ENCODE assay signal across 1 cellular context in the genomic region with DNA sequence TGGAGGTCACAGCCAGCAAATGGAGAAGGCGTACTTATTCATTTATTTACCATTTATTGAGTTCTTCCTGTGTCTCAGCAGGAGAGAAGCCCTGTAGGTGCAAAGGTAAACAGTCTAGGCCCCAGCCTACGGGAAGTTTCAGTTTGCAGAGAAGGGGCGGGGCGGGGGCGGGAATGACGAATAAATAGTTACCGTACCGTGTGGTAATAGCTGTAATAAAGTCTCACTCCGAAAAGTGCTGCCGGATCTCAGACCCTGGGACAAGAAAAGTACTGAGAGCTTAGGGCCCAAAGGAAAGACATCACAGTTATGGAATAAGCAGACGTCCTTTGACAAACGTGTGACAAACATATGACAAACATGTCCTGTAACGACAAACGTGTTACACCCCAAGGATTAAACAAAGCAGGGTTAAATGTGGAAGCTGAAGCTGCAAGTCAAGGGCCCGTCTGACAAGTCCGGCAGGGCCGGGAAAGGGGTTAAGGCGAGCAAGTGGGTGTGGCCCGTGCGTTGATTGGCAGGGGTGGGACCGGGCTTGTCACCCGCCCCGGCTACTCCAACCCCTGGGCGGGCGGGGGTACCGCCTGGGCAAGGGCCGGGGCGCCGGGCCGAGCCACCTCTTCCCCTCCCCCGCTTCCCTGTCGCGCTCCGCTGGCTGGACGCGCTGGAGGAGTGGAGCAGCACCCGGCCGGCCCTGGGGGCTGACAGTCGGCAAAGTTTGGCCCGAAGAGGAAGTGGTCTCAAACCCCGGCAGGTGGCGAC.
TF ChIP-seq lines count a peak whose summit lies in the region.

A gene with protein sequence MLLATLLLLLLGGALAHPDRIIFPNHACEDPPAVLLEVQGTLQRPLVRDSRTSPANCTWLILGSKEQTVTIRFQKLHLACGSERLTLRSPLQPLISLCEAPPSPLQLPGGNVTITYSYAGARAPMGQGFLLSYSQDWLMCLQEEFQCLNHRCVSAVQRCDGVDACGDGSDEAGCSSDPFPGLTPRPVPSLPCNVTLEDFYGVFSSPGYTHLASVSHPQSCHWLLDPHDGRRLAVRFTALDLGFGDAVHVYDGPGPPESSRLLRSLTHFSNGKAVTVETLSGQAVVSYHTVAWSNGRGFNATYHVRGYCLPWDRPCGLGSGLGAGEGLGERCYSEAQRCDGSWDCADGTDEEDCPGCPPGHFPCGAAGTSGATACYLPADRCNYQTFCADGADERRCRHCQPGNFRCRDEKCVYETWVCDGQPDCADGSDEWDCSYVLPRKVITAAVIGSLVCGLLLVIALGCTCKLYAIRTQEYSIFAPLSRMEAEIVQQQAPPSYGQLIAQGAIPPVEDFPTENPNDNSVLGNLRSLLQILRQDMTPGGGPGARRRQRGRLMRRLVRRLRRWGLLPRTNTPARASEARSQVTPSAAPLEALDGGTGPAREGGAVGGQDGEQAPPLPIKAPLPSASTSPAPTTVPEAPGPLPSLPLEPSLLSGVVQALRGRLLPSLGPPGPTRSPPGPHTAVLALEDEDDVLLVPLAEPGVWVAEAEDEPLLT (plus strand): TSS at position 541 of the 762 bp plus-strand sequence. CDS start 564 bp downstream, outside the sequence.

TF ChIP-seq in HepG2, 621 proteins besides CTCF, POLR2A, EP300 and RAD21 (continued from another document and continues in another):
- peak; percentile 95 for TF ChIP-seq SPEN (CRISPR knock-in tag; IDR thresholded peaks at IDR 0.05; ENCODE audit: low read depth)
- TF ChIP-seq, protein P1, sequence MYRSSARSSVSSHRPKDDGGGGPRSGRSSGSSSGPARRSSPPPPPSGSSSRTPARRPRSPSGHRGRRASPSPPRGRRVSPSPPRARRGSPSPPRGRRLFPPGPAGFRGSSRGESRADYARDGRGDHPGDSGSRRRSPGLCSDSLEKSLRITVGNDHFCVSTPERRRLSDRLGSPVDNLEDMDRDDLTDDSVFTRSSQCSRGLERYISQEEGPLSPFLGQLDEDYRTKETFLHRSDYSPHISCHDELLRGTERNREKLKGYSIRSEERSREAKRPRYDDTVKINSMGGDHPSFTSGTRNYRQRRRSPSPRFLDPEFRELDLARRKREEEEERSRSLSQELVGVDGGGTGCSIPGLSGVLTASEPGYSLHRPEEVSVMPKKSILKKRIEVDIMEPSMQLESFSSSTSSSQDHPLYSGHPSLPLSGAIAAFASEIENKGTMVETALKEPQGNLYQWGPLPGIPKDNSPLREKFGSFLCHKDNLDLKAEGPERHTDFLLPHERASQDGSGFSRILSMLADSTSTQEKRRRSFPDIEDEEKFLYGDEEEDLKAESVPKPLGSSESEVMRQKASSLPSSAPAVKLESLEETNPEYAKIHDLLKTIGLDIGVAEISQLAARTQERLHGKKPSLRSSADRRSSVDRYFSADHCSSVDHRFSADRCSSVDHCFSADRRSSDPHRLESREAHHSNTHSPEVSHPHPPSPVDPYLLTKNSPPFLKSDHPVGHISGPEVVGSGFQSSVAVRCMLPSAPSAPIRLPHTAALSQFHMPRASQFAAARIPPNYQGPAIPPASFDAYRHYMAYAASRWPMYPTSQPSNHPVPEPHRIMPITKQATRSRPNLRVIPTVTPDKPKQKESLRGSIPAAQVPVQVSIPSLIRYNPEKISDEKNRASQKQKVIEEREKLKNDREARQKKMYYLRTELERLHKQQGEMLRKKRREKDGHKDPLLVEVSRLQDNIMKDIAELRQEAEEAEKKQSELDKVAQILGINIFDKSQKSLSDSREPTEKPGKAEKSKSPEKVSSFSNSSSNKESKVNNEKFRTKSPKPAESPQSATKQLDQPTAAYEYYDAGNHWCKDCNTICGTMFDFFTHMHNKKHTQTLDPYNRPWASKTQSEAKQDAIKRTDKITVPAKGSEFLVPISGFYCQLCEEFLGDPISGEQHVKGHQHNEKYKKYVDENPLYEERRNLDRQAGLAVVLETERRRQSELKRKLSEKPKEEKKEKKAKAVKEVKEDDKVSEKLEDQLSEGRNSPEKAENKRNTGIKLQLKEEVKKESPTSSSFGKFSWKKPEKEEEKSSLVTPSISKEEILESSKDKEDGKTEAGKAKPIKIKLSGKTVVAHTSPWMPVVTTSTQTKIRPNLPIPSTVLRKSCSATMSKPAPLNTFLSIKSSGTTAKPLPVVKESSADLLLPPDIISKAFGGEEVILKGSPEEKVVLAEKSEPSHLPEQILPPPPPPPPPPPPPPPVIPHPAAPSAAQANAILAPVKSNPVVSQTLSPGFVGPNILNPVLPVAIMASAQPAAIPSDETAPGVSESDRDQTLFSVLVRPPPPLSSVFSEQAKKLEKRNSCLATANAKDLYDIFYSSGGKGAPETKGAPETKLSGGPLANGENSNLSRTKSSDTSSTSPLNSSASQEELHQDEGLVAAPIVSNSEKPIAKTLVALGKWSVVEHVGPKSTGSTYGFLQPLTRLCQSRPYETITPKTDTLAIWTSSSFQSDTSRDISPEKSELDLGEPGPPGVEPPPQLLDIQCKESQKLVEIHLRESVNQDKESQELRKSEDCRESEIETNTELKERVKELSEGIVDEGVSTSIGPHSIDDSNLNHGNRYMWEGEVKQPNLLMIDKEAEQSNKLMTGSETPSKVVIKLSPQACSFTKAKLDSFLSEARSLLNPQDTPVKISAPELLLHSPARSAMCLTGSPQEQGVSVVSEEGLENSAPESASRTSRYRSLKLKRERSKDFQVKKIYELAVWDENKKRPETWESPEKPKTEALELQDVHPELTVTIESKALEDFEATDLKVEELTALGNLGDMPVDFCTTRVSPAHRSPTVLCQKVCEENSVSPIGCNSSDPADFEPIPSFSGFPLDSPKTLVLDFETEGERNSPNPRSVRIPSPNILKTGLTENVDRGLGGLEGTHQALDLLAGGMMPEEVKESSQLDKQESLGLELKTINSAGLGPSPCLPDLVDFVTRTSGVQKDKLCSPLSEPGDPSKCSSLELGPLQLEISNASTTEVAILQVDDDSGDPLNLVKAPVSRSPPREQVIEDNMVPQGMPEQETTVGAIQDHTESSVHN (CRISPR knock-in tag; IDR thresholded peaks at IDR 0.05) = peak; percentile 81; the same call in 1 of the 2 replicates
- peak; percentile 89 for TF ChIP-seq ZFY (CRISPR knock-in tag; IDR thresholded peaks at IDR 0.05)
- TF ChIP-seq, protein P2, sequence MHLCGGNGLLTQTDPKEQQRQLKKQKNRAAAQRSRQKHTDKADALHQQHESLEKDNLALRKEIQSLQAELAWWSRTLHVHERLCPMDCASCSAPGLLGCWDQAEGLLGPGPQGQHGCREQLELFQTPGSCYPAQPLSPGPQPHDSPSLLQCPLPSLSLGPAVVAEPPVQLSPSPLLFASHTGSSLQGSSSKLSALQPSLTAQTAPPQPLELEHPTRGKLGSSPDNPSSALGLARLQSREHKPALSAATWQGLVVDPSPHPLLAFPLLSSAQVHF (CRISPR knock-in tag; IDR thresholded peaks at IDR 0.05) = no peak
- TF ChIP-seq NR2F1 (CRISPR knock-in tag; IDR thresholded peaks at IDR 0.05) = peak; percentile 5 to 45; a peak in 2 of 4 replicates
- TF ChIP-seq, protein P3, sequence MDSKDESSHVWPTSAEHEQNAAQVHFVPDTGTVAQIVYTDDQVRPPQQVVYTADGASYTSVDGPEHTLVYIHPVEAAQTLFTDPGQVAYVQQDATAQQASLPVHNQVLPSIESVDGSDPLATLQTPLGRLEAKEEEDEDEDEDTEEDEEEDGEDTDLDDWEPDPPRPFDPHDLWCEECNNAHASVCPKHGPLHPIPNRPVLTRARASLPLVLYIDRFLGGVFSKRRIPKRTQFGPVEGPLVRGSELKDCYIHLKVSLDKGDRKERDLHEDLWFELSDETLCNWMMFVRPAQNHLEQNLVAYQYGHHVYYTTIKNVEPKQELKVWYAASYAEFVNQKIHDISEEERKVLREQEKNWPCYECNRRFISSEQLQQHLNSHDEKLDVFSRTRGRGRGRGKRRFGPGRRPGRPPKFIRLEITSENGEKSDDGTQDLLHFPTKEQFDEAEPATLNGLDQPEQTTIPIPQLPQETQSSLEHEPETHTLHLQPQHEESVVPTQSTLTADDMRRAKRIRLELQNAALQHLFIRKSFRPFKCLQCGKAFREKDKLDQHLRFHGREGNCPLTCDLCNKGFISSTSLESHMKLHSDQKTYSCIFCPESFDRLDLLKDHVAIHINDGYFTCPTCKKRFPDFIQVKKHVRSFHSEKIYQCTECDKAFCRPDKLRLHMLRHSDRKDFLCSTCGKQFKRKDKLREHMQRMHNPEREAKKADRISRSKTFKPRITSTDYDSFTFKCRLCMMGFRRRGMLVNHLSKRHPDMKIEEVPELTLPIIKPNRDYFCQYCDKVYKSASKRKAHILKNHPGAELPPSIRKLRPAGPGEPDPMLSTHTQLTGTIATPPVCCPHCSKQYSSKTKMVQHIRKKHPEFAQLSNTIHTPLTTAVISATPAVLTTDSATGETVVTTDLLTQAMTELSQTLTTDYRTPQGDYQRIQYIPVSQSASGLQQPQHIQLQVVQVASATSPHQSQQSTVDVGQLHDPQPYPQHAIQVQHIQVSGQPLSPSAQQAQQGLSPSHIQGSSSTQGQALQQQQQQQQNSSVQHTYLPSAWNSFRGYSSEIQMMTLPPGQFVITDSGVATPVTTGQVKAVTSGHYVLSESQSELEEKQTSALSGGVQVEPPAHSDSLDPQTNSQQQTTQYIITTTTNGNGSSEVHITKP (CRISPR knock-in tag; IDR thresholded peaks at IDR 0.05; ENCODE audit: low read depth) = peak; percentile 96
- TF ChIP-seq SKI (IDR thresholded peaks at IDR 0.05; ENCODE audit: partially characterized antibody) = peak; percentile 76
- TF ChIP-seq, protein P4, sequence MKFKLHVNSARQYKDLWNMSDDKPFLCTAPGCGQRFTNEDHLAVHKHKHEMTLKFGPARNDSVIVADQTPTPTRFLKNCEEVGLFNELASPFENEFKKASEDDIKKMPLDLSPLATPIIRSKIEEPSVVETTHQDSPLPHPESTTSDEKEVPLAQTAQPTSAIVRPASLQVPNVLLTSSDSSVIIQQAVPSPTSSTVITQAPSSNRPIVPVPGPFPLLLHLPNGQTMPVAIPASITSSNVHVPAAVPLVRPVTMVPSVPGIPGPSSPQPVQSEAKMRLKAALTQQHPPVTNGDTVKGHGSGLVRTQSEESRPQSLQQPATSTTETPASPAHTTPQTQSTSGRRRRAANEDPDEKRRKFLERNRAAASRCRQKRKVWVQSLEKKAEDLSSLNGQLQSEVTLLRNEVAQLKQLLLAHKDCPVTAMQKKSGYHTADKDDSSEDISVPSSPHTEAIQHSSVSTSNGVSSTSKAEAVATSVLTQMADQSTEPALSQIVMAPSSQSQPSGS (CRISPR knock-in tag; IDR thresholded peaks at IDR 0.05) = peak; percentile 61
- TF ChIP-seq ZNF331 (CRISPR knock-in tag; IDR thresholded peaks at IDR 0.05) = peak; percentile 78; the same call in 1 of the 2 replicates
- TF ChIP-seq ZNF274 (CRISPR knock-in tag; IDR thresholded peaks at IDR 0.05) = peak; percentile 98
- TF ChIP-seq, protein P5, sequence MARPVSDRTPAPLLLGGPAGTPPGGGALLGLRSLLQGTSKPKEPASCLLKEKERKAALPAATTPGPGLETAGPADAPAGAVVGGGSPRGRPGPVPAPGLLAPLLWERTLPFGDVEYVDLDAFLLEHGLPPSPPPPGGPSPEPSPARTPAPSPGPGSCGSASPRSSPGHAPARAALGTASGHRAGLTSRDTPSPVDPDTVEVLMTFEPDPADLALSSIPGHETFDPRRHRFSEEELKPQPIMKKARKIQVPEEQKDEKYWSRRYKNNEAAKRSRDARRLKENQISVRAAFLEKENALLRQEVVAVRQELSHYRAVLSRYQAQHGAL (CRISPR knock-in tag; IDR thresholded peaks at IDR 0.05; ENCODE audit: not compliant biosample characterization) = peak; percentile 93
- 0 out of 2 replicates have a peak, but pooled peaks have one; percentile 28 for TF ChIP-seq ZNF143 (CRISPR knock-in tag; IDR thresholded peaks at IDR 0.05)
- TF ChIP-seq ZNF749 (CRISPR knock-in tag; IDR thresholded peaks at IDR 0.05; ENCODE audit: borderline replicate concordance) = peak; percentile 48; the same call in 1 of the 2 replicates
- no peak for TF ChIP-seq NFE2L2 (IDR thresholded peaks at IDR 0.05; ENCODE audit: low read length)
- peak; percentile 61; the same call in 1 of the 2 replicates for TF ChIP-seq TCF7 (IDR thresholded peaks at IDR 0.05; ENCODE audit: low read depth)
- no peak for TF ChIP-seq ATM (IDR thresholded peaks at IDR 0.05; ENCODE audit: borderline replicate concordance)
- TF ChIP-seq, protein P6, sequence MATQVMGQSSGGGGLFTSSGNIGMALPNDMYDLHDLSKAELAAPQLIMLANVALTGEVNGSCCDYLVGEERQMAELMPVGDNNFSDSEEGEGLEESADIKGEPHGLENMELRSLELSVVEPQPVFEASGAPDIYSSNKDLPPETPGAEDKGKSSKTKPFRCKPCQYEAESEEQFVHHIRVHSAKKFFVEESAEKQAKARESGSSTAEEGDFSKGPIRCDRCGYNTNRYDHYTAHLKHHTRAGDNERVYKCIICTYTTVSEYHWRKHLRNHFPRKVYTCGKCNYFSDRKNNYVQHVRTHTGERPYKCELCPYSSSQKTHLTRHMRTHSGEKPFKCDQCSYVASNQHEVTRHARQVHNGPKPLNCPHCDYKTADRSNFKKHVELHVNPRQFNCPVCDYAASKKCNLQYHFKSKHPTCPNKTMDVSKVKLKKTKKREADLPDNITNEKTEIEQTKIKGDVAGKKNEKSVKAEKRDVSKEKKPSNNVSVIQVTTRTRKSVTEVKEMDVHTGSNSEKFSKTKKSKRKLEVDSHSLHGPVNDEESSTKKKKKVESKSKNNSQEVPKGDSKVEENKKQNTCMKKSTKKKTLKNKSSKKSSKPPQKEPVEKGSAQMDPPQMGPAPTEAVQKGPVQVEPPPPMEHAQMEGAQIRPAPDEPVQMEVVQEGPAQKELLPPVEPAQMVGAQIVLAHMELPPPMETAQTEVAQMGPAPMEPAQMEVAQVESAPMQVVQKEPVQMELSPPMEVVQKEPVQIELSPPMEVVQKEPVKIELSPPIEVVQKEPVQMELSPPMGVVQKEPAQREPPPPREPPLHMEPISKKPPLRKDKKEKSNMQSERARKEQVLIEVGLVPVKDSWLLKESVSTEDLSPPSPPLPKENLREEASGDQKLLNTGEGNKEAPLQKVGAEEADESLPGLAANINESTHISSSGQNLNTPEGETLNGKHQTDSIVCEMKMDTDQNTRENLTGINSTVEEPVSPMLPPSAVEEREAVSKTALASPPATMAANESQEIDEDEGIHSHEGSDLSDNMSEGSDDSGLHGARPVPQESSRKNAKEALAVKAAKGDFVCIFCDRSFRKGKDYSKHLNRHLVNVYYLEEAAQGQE (IDR thresholded peaks at IDR 0.05; ENCODE audit: borderline replicate concordance in 1 of 2, low read depth in 1 of 2, low read length in 2 of 2) = peak in 1 of 2 experiments; percentile 49; a peak in 1 of 4 replicates
- peak; percentile 89 for TF ChIP-seq JUN (CRISPR knock-in tag; IDR thresholded peaks at IDR 0.05)
- TF ChIP-seq ZNF468 (CRISPR knock-in tag; IDR thresholded peaks at IDR 0.05) = no peak
- peak; percentile 85; the same call in 1 of the 2 replicates for TF ChIP-seq ZNF879 (CRISPR knock-in tag; IDR thresholded peaks at IDR 0.05)
- TF ChIP-seq, protein P7, sequence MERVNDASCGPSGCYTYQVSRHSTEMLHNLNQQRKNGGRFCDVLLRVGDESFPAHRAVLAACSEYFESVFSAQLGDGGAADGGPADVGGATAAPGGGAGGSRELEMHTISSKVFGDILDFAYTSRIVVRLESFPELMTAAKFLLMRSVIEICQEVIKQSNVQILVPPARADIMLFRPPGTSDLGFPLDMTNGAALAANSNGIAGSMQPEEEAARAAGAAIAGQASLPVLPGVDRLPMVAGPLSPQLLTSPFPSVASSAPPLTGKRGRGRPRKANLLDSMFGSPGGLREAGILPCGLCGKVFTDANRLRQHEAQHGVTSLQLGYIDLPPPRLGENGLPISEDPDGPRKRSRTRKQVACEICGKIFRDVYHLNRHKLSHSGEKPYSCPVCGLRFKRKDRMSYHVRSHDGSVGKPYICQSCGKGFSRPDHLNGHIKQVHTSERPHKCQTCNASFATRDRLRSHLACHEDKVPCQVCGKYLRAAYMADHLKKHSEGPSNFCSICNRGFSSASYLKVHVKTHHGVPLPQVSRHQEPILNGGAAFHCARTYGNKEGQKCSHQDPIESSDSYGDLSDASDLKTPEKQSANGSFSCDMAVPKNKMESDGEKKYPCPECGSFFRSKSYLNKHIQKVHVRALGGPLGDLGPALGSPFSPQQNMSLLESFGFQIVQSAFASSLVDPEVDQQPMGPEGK (CRISPR knock-in tag; IDR thresholded peaks at IDR 0.05) = peak; percentile 82
